Comparison of ENCODE assay signal across 11 cellular contexts in the genomic region with DNA sequence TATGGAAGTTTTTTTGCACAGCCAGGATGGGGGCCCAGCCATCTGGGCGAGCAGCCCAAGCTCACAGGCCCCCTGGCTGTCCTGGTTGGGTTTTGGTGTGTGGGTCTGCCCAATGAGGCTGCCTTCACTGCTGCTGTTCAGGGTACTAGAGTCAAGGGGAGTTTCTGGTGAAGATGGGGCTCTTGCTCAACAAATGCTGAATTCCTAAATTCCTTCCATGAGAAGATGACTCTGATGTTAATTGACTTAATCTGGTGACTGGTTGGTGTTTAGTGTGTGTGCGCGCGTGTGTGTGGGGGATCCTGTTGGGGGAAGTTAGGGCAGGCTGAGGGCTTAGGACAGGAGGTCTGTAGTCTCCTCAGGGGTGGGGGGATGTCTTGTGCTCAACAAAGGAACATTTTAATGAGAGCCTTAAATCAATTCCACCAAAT. TPM values are rescaled to one million over a fixed set of nuclear protein-coding genes. Genes with fewer than 3 reads are reported as not detected.
DNase-seq lines count a peak whose midpoint lies in the region; ATAC-seq and TF ChIP-seq lines count a peak whose summit lies in the region.
"Had no signal": no experiment of that assay in that cellular context is flagged by ENCODE, and none has a peak within 500 bp of the region (broad histone marks: within the 10 kb centered on the region; RNA-seq: fewer than 3 reads in every experiment).

No MANE protein-coding gene starts in this region.

- H3K27me3 ChIP-seq in DND-41 (ENCODE audit: insufficient read depth, low read length, poor library complexity) = no peaks in the 10 kb centered on the region

- peaks cover 37% of the 10 kb centered on the region for H4K20me1 ChIP-seq in DND-41 (ENCODE audit: insufficient read depth, low read length)

- CTCF ChIA-PET in RWPE1 (lab: Yijun Ruan, JAX) = interaction anchor here (0.6 to 1.9 kb wide), 2 partner anchors 23 to 52 kb away, joined by 3 to 6 read pairs; no protein-coding TSS in a partner anchor

- peak overlapping the region; percentile 95 for H3K4me2 ChIP-seq in DND-41 (ENCODE audit: insufficient read depth, low read length)

- H3K4me3 Mint-ChIP-seq in osteocyte (ENCODE audit: unreplicated experiment) = peak overlapping the region; percentile 86

- H3K79me2 ChIP-seq in DND-41 (ENCODE audit: insufficient read depth, low read length) = peaks cover 58% of the 10 kb centered on the region

- ATAC-seq in DND-41 (ENCODE audit: insufficient read depth, low read depth) (no peak), GM21360 (IDR thresholded peaks at IDR 0.05; ENCODE audit: unreplicated experiment) (no peak), HG02870 (IDR thresholded peaks at IDR 0.05; ENCODE audit: unreplicated experiment) (no peak), GM21390 (IDR thresholded peaks at IDR 0.05; ENCODE audit: unreplicated experiment) (no peak)

- H3K4me1 ChIP-seq in DND-41 (ENCODE audit: insufficient read depth, low read length) = peaks cover 22% of the 10 kb centered on the region

- TF ChIP-seq CTCF in DND-41 (IDR thresholded peaks at IDR 0.05; ENCODE audit: borderline replicate concordance, extremely low read depth, low read length, poor library complexity, severe bottlenecking) (no peak), RWPE1 (conservative IDR thresholded peaks at IDR 0.05; ENCODE audit: low read depth) (no peak), fibroblast of mammary gland (conservative IDR thresholded peaks at IDR 0.05; ENCODE audit: control insufficient read depth, insufficient read depth, low read depth, low read length) (no peak), osteocyte (IDR thresholded peaks at IDR 0.05) (no peak)

- no peak overlapping the region for H2AFZ ChIP-seq in DND-41 (ENCODE audit: low read depth, low read length)

- POLR2A ChIA-PET in RWPE1 (lab: Yijun Ruan, JAX; ENCODE audit: low non-redundant PET) = no interaction called here

- H3K9ac ChIP-seq in DND-41 (ENCODE audit: low read depth, low read length) = peak overlapping the region; percentile 99; the same call in 1 of the 2 replicates

- peaks cover 38% of the 10 kb centered on the region for H3K4me1 Mint-ChIP-seq in osteocyte (ENCODE audit: unreplicated experiment)

- H3K36me3 Mint-ChIP-seq in osteocyte (ENCODE audit: unreplicated experiment) = peaks cover 15% of the 10 kb centered on the region

- peak overlapping the region in 1 of 2 experiments; percentile 98; a peak in 2 of 4 replicates for H3K4me3 ChIP-seq in DND-41 (ENCODE audit: low read depth in 1 of 2, low read length in 2 of 2)
- peak overlapping the region; percentile 80 for H3K4me3 ChIP-seq in fibroblast of mammary gland (ENCODE audit: control insufficient read depth, low read depth, low read length)

- no peaks in the 10 kb centered on the region for H3K9me3 ChIP-seq in DND-41 (ENCODE audit: insufficient read depth, low read length, severe bottlenecking)

- no peaks in the 10 kb centered on the region for H3K27me3 Mint-ChIP-seq in osteocyte (ENCODE audit: unreplicated experiment)

- peaks cover 14% of the 10 kb centered on the region for H3K36me3 ChIP-seq in DND-41 (ENCODE audit: insufficient read depth, low read length)

- peak overlapping the region; percentile 36 for H3K27ac Mint-ChIP-seq in osteocyte (ENCODE audit: unreplicated experiment)

- DNase-seq in DND-41 (no peak), RWPE1 (ENCODE audit: low spot score) (no peak), fibroblast of mammary gland (ENCODE audit: low read depth) (peak; percentile 61), osteocyte (ENCODE audit: extremely low spot score, unreplicated experiment) (no peak)
- DNase-seq in central memory CD4-positive, alpha-beta T cell = no peak
- DNase-seq: DMS79; left cardiac atrium; stimulated activated naive CD4-positive, alpha-beta T cell had no signal

- no peaks in the 10 kb centered on the region for H3K9me3 Mint-ChIP-seq in osteocyte (ENCODE audit: unreplicated experiment)

- H3K27ac ChIP-seq in DND-41 (ENCODE audit: low read length) (no peak overlapping the region), RWPE1 (peak overlapping the region; percentile 83)

RNA-seq across cellular contexts. Expression of gene PTK7, which starts 1.9 kb away (rescaled TPM):
- total RNA-seq in osteocyte = 183 and 189 TPM in 2 replicates

RNA-seq across cellular contexts. Expression of gene KLC4, which starts 18.6 kb away (rescaled TPM):
- 39.0 and 44.5 TPM in 2 replicates for total RNA-seq in osteocyte

RNA-seq across cellular contexts. Expression of gene MRPL2, which starts 18.8 kb away (rescaled TPM):
- total RNA-seq in osteocyte = 50.7 and 55.2 TPM in 2 replicates

RNA-seq across cellular contexts. Expression of gene CUL7, which starts 24.3 kb away (rescaled TPM):
- 59.9 and 62.3 TPM in 2 replicates for total RNA-seq in osteocyte

RNA-seq across cellular contexts. Expression of gene RRP36, which starts 56.6 kb away (rescaled TPM):
- 58.1 and 66.2 TPM in 2 replicates for total RNA-seq in osteocyte
